ENCODE assay signal across 16 cellular contexts in genomic region chr13:81142306-81142999, GRCh38.
"Had no signal": no experiment of that assay in that cellular context is flagged by ENCODE, and none has a peak within 500 bp of the region (broad histone marks: within the 10 kb centered on the region; RNA-seq: fewer than 3 reads in every experiment).

No MANE protein-coding gene starts in this region.

- H3K4me1 Mint-ChIP-seq: activated CD4-positive, alpha-beta memory T cell treated with anti-CD3 and anti-CD28 coated beads, Interleukin-2, amount 10 ng/mL, durations not matched to agents 7 days and 5 days; activated naive CD4-positive, alpha-beta T cell treated with anti-CD3 and anti-CD28 coated beads, Interleukin-2, amount 50 U/mL, for 24 hours had no signal

- H3K9me3 ChIP-seq: adrenal gland, stomach, testis, upper lobe of left lung had no signal

- H3K4me1 ChIP-seq: adrenal gland, foreskin keratinocyte, stomach, testis, upper lobe of left lung had no signal

- H3K36me3 ChIP-seq: adrenal gland, cardiac muscle cell, stomach, upper lobe of left lung had no signal

- ATAC-seq: activated CD4-positive, CD25-positive, alpha-beta regulatory T cell treated with anti-CD3 and anti-CD28 coated beads, Interleukin-2, amount 50 U/mL, for 24 hours; activated T-cell treated with anti-CD3 and anti-CD28 coated beads, Interleukin-2, amount 50 U/mL, for 4 hours; foreskin keratinocyte had no signal

- H3K27ac ChIP-seq: adrenal gland, cardiac muscle cell, foreskin keratinocyte, stomach, testis, upper lobe of left lung had no signal

- H3K4me3 Mint-ChIP-seq: activated CD4-positive, alpha-beta memory T cell treated with anti-CD3 and anti-CD28 coated beads, Interleukin-2, amount 10 ng/mL, durations not matched to agents 7 days and 5 days; activated naive CD4-positive, alpha-beta T cell treated with anti-CD3 and anti-CD28 coated beads, Interleukin-2, amount 50 U/mL, for 24 hours; activated T-cell treated with anti-CD3 and anti-CD28 coated beads, Interleukin-2, amount 50 U/mL, for 4 hours; nephron progenitor cell had no signal

- FAIRE-seq: TTC549 had no signal

- H3K27ac Mint-ChIP-seq: activated CD4-positive, alpha-beta memory T cell treated with anti-CD3 and anti-CD28 coated beads, Interleukin-2, amount 10 ng/mL, durations not matched to agents 7 days and 5 days; activated naive CD4-positive, alpha-beta T cell treated with anti-CD3 and anti-CD28 coated beads, Interleukin-2, amount 50 U/mL, for 24 hours; nephron progenitor cell had no signal

- H3K27me3 ChIP-seq: adrenal gland, cardiac muscle cell, foreskin keratinocyte, stomach, testis, upper lobe of left lung had no signal

- H3K36me3 Mint-ChIP-seq: activated naive CD4-positive, alpha-beta T cell treated with anti-CD3 and anti-CD28 coated beads, Interleukin-2, amount 50 U/mL, for 24 hours had no signal

- H3K4me3 ChIP-seq: adrenal gland, cardiac muscle cell, stomach, testis, upper lobe of left lung had no signal

- H3K27me3 Mint-ChIP-seq: activated CD4-positive, alpha-beta memory T cell treated with anti-CD3 and anti-CD28 coated beads, Interleukin-2, amount 10 ng/mL, durations not matched to agents 7 days and 5 days; activated naive CD4-positive, alpha-beta T cell treated with anti-CD3 and anti-CD28 coated beads, Interleukin-2, amount 50 U/mL, for 24 hours had no signal

- H3K9me3 Mint-ChIP-seq: activated CD4-positive, alpha-beta memory T cell treated with anti-CD3 and anti-CD28 coated beads, Interleukin-2, amount 10 ng/mL, durations not matched to agents 7 days and 5 days had no signal

- DNase-seq: activated CD4-positive, alpha-beta memory T cell treated with anti-CD3 and anti-CD28 coated beads, Interleukin-2, amount 10 ng/mL, durations not matched to agents 7 days and 5 days; activated effector memory CD4-positive, alpha-beta T cell treated with Interleukin-2 at 50 U/mL for 16 hours; activated T-cell treated with anti-CD3 and anti-CD28 coated beads, Interleukin-2, amount 50 U/mL, for 4 hours; adrenal gland; foreskin keratinocyte; glutamatergic neuron; nephron progenitor cell; stimulated activated CD4-positive, alpha-beta T cell treated with anti-CD3 and anti-CD28 coated beads, Interleukin-1b, Interleukin-23, amount 100 ng/mL, for 48 hours; stomach; T-helper 2 cell; testis; upper lobe of left lung had no signal
